In genomic region chr6:39426057-39426592, GRCh38 we compare ENCODE assay signal across 10 cellular contexts.
A peak's percentile ranks its signal among the peaks of the same experiment; 100 is the strongest.
DNase-seq lines count a peak whose midpoint lies in the region; ATAC-seq and TF ChIP-seq lines count a peak whose summit lies in the region.
"Had no signal": no experiment of that assay in that cellular context is flagged by ENCODE, and none has a peak within 500 bp of the region (broad histone marks: within the 10 kb centered on the region; RNA-seq: fewer than 3 reads in every experiment).

No MANE protein-coding gene starts in this region.

- no peaks in the 10 kb centered on the region for H3K4me1 ChIP-seq in PC-3 (ENCODE audit: insufficient read depth, low read length)

- H3K4me3 ChIP-seq in PC-3 (ENCODE audit: low read length) (no peak overlapping the region), coronary artery (no peak overlapping the region)
- H3K4me3 ChIP-seq: cardiac muscle cell had no signal

- no peak overlapping the region for H3K9ac ChIP-seq in PC-3 (ENCODE audit: low read length)

- POLR2A ChIA-PET in PC-3 (lab: Charles Lee; ENCODE audit: unreplicated experiment) = no interaction called here
- POLR2A ChIA-PET in activated CD4-positive, alpha-beta T cell treated with anti-CD3 and anti-CD28 coated beads, Interleukin-2, amount 10 ng/mL, durations not matched to agents 7 days and 5 days (lab: Charles Lee) = no interaction called here

- no peak overlapping the region for H3K4me3 Mint-ChIP-seq in activated CD4-positive, alpha-beta T cell treated with anti-CD3 and anti-CD28 coated beads, Interleukin-2, amount 10 ng/mL, durations not matched to agents 7 days and 5 days

- no peaks in the 10 kb centered on the region for H4K20me1 ChIP-seq in PC-3 (ENCODE audit: low read length)

- no peaks in the 10 kb centered on the region for H3F3A ChIP-seq in PC-3 (ENCODE audit: low read length, unreplicated experiment)

- DNase-seq in GM03348 (ENCODE audit: low spot score) = peak; percentile 79
- peak; percentile 62 for DNase-seq in PC-3
- DNase-seq in pulmonary artery endothelial cell (ENCODE audit: low read depth, low spot score) = peak; percentile 92
- DNase-seq in coronary artery (ENCODE audit: low spot score) = no peak
- no peak for DNase-seq in GOT3 (lab: John Stamatoyannopoulos, UW)
- no peak for DNase-seq in activated CD4-positive, alpha-beta T cell treated with anti-CD3 and anti-CD28 coated beads, Interleukin-2, amount 10 ng/mL, durations not matched to agents 7 days and 5 days
- DNase-seq: NCI-H1092 treated with DMSO at 0.1 percent for 48 hours had no signal

- intact Hi-C loops in PC-3 (cut with micrococcal nuclease) = no loop called here

- no peaks in the 10 kb centered on the region for H3K9me2 ChIP-seq in PC-3 (replicated peaks; ENCODE audit: low read length)

- H3K27me3 Mint-ChIP-seq in activated CD4-positive, alpha-beta T cell treated with anti-CD3 and anti-CD28 coated beads, Interleukin-2, amount 10 ng/mL, durations not matched to agents 7 days and 5 days = peaks cover 6% of the 10 kb centered on the region

- no peaks in the 10 kb centered on the region for H3K36me3 Mint-ChIP-seq in activated CD4-positive, alpha-beta T cell treated with anti-CD3 and anti-CD28 coated beads, Interleukin-2, amount 10 ng/mL, durations not matched to agents 7 days and 5 days (ENCODE audit: low read depth)

- no peak overlapping the region for H2AFZ ChIP-seq in PC-3 (ENCODE audit: low read length)

- H3K27ac Mint-ChIP-seq in activated CD4-positive, alpha-beta T cell treated with anti-CD3 and anti-CD28 coated beads, Interleukin-2, amount 10 ng/mL, durations not matched to agents 7 days and 5 days = no peak overlapping the region

- H3K79me2 ChIP-seq in PC-3 (ENCODE audit: low read length) = no peaks in the 10 kb centered on the region

- H3K9me3 ChIP-seq in PC-3 (ENCODE audit: low read length) = no peaks in the 10 kb centered on the region

- H3K27me3 ChIP-seq in PC-3 (ENCODE audit: low read length) = 0 out of 2 replicates have a peak, but pooled peaks cover 13% of the 10 kb centered on the region
- H3K27me3 ChIP-seq: cardiac muscle cell had no signal

- CTCF ChIA-PET in PC-3 (lab: Charles Lee) = no interaction called here
- CTCF ChIA-PET in activated CD4-positive, alpha-beta T cell treated with anti-CD3 and anti-CD28 coated beads, Interleukin-2, amount 10 ng/mL, durations not matched to agents 7 days and 5 days (lab: Charles Lee) = no interaction called here

- no TSS peak for BruUV-seq in PC-3 (replicated peaks; lab: Mats Ljungman, UMichigan)

- ATAC-seq in PC-3 (no peak), esophagus mucosa (peak; percentile 82), GM18502 (IDR thresholded peaks at IDR 0.05; ENCODE audit: poor library complexity, unreplicated experiment) (no peak)

- H3K4me1 Mint-ChIP-seq in activated CD4-positive, alpha-beta T cell treated with anti-CD3 and anti-CD28 coated beads, Interleukin-2, amount 10 ng/mL, durations not matched to agents 7 days and 5 days = no peaks in the 10 kb centered on the region

- H3K27ac ChIP-seq in PC-3 (ENCODE audit: low read length) (no peak overlapping the region; the same call in 1 of the 2 replicates), coronary artery (no peak overlapping the region)
- H3K27ac ChIP-seq: cardiac muscle cell had no signal

- H3K9me3 Mint-ChIP-seq in activated CD4-positive, alpha-beta T cell treated with anti-CD3 and anti-CD28 coated beads, Interleukin-2, amount 10 ng/mL, durations not matched to agents 7 days and 5 days = no peaks in the 10 kb centered on the region

- TF ChIP-seq CTCF in PC-3 (conservative IDR thresholded peaks at IDR 0.05; ENCODE audit: low read depth, low read length) (no peak), coronary artery (IDR thresholded peaks at IDR 0.05) (no peak)

- H3K36me3 ChIP-seq in PC-3 (ENCODE audit: low read depth, low read length) = no peaks in the 10 kb centered on the region
- H3K36me3 ChIP-seq: cardiac muscle cell had no signal

- peak overlapping the region; percentile 35; the same call in 1 of the 2 replicates for H3K4me2 ChIP-seq in PC-3 (ENCODE audit: low read length)

Comparison
In these comparisons a context has a peak if more than half of its experiments do, and no peak if none do; other contexts are left out.
1. DNase-seq: peak in GM03348 (single experiment), PC-3 (single experiment) and pulmonary artery endothelial cell (single experiment); none in coronary artery (single experiment), GOT3 (single experiment) and activated CD4-positive, alpha-beta T cell treated with anti-CD3 and anti-CD28 coated beads, Interleukin-2, amount 10 ng/mL, durations not matched to agents 7 days and 5 days (single experiment).